Comparison of ENCODE assay signal across 9 cellular contexts in the genomic region with DNA sequence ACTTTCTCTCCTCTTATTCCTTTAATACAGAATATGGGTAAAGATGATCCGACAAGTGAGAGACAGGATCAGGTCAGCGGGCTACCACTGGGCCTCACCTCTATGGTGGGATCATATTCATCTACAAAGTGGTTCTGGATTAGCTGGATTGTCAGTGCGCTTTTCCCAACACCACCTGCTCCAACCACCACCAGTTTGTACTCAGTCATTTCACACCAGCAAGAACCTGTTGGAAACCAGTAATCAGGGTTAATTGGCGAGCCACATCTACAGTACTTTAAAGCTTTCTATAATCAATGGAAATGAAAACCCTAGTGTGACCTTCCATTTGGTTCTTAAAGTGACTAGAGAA. TPM values are rescaled to one million over a fixed set of nuclear protein-coding genes. Genes with fewer than 3 reads are reported as not detected.
DNase-seq lines count a peak whose midpoint lies in the region; ATAC-seq, FAIRE-seq and TF ChIP-seq lines count a peak whose summit lies in the region.
"Had no signal": no experiment of that assay in that cellular context is flagged by ENCODE, and none has a peak within 500 bp of the region (broad histone marks: within the 10 kb centered on the region; RNA-seq: fewer than 3 reads in every experiment).

No MANE protein-coding gene starts in this region.

- peak; percentile 1 for ATAC-seq in GM18498 (IDR thresholded peaks at IDR 0.05; ENCODE audit: unreplicated experiment)

- H3K4me1 Mint-ChIP-seq in nephron progenitor cell, result peaks cover 27% of the 10 kb centered on the region

- H3K9ac ChIP-seq in duodenal mucosa (ENCODE audit: low read depth in 1 of 2, low read length in 2 of 2), result peak overlapping the region; percentile 94 to 100

- no peak for TF ChIP-seq CTCF in nephron progenitor cell (IDR thresholded peaks at IDR 0.05)

- H3K9me3 Mint-ChIP-seq in nephron progenitor cell, result no peaks in the 10 kb centered on the region

- FAIRE-seq in GM12892 (lab: Jason Lieb, UNC), result no peak
- FAIRE-seq: TTC549 had no signal

- peak overlapping the region; percentile 91 for H3K4me3 ChIP-seq in MG63
- H3K4me3 ChIP-seq in duodenal mucosa (ENCODE audit: low read depth in 1 of 2, low read length in 2 of 2), result peak overlapping the region; percentile 96 to 100

- H3K36me3 ChIP-seq in MG63, result peaks cover 86% of the 10 kb centered on the region
- H3K36me3 ChIP-seq in duodenal mucosa (ENCODE audit: control insufficient read depth in 1 of 2, insufficient read depth in 2 of 2, low read length in 2 of 2), result peaks cover 23 to 48% of the 10 kb centered on the region in 2 donors

- in situ Hi-C loops in KBM-7 (cut with MboI; ENCODE audit: low pct_unique_long_range_greater_than_20kb, low sequenced_read_pairs), result no loop called here

- H3K4me1 ChIP-seq in duodenal mucosa (ENCODE audit: control insufficient read depth in 1 of 2, insufficient read depth in 2 of 2, low read length in 2 of 2), result peaks cover 10 to 36% of the 10 kb centered on the region in 2 donors

- H3K4me3 Mint-ChIP-seq in nephron progenitor cell, result peak overlapping the region; percentile 98

- H3K9me3 ChIP-seq in MG63, result no peaks in the 10 kb centered on the region
- H3K9me3 ChIP-seq in duodenal mucosa (ENCODE audit: control insufficient read depth in 1 of 2, low read length in 2 of 2), result no peaks in the 10 kb centered on the region

- DNase-seq in MG63, result no peak
- DNase-seq in nephron progenitor cell, result no peak
- no peak for DNase-seq in NCI-H345 treated with DMSO at 0.1 percent for 48 hours (lab: John Stamatoyannopoulos, UW; ENCODE audit: unreplicated experiment)
- no peak for DNase-seq in KBM-7
- DNase-seq in GM12892 (ENCODE audit: insufficient read length), result no peak
- no peak for DNase-seq in occipital lobe (lab: John Stamatoyannopoulos, UW)

- no peaks in the 10 kb centered on the region for H3K27me3 Mint-ChIP-seq in nephron progenitor cell (ENCODE audit: low read depth, poor library complexity)

- H3K36me3 Mint-ChIP-seq in nephron progenitor cell (ENCODE audit: low read depth), result peaks cover 51% of the 10 kb centered on the region

- peak overlapping the region; percentile 100 for H3K27ac Mint-ChIP-seq in nephron progenitor cell

- H3K27me3 ChIP-seq in MG63 (no peaks in the 10 kb centered on the region), duodenal mucosa (ENCODE audit: control insufficient read depth in 1 of 2, insufficient read depth in 2 of 2, low read length in 2 of 2) (no peaks in the 10 kb centered on the region)

- peak overlapping the region; percentile 91 for H3K27ac ChIP-seq in duodenal mucosa (ENCODE audit: low read depth, low read length)

- no peak for TF ChIP-seq POLR2A in GM12892 (IDR thresholded peaks at IDR 0.05; ENCODE audit: low read depth, low read length)

RNA-seq across cellular contexts. Expression of a gene that starts 0.6 kb away (rescaled TPM):
- total RNA-seq in MG63 (2014; rRNA removed; shearing (Covaris generic); ENCODE audit: low replicate concordance), result 77.3 and 111 TPM in 2 replicates
- polyA plus RNA-seq in GM12892 (2012; ENCODE audit: missing spikeins), result 53.1 TPM
- 68.0 TPM for total RNA-seq in occipital lobe

RNA-seq across cellular contexts. Expression of a gene that starts 20.6 kb away (rescaled TPM):
- not detected in 2 replicates for total RNA-seq in MG63 (2014; rRNA removed; shearing (Covaris generic); ENCODE audit: low replicate concordance)
- not detected for polyA plus RNA-seq in GM12892 (2012; ENCODE audit: missing spikeins)
- not detected for total RNA-seq in occipital lobe

RNA-seq across cellular contexts. Expression of a gene that starts 41.9 kb away (rescaled TPM):
- total RNA-seq in MG63 (2014; rRNA removed; shearing (Covaris generic); ENCODE audit: low replicate concordance), result 267 and 273 TPM in 2 replicates
- 304 TPM for polyA plus RNA-seq in GM12892 (2012; ENCODE audit: missing spikeins)
- total RNA-seq in occipital lobe, result 794 TPM

RNA-seq across cellular contexts. Expression of a gene that starts 46.1 kb away (rescaled TPM):
- total RNA-seq in MG63 (2014; rRNA removed; shearing (Covaris generic); ENCODE audit: low replicate concordance), result 1.7 and 1.8 TPM in 2 replicates
- polyA plus RNA-seq in GM12892 (2012; ENCODE audit: missing spikeins), result 0.57 TPM
- total RNA-seq in occipital lobe, result 1.6 TPM
